In genomic region chr4:53854991-53855885, GRCh38 we compare ENCODE assay signal across 11 cellular contexts.
DNase-seq lines count a peak whose midpoint lies in the region; ATAC-seq and TF ChIP-seq lines count a peak whose summit lies in the region.
"Had no signal": no experiment of that assay in that cellular context is flagged by ENCODE, and none has a peak within 500 bp of the region (broad histone marks: within the 10 kb centered on the region; RNA-seq: fewer than 3 reads in every experiment).

No MANE protein-coding gene starts in this region.

- no peaks in the 10 kb centered on the region for H3K79me2 ChIP-seq in GM23248 (ENCODE audit: insufficient read depth)

- in situ Hi-C loops in GM23248 (cut with MboI), result no loop called here

- DNase-seq in GM23248 (peak; percentile 82), SIG-M5 treated with dmso at 0.1 percent for 504 hours (lab: John Stamatoyannopoulos, UW; ENCODE audit: unreplicated experiment) (peak; percentile 47), left colon (no peak)
- DNase-seq in stimulated activated naive B cell treated with anti-CD40 and anti-IgM and Interleukin-4, amounts not matched to agents 10 μg/mL and 1 μg/mL and 100 μg/mL, for 72 hours, result no peak
- DNase-seq: NCI-H1105 treated with DMSO at 0.1 percent for 48 hours; SHP77 treated with DMSO at 0.1 percent for 48 hours; stimulated activated CD4-positive, alpha-beta T cell treated with anti-CD3 and anti-CD28 coated beads, Interleukin-15, amount 100 ng/mL, for 24 hours had no signal

- H3K9me2 ChIP-seq in GM23248 (ENCODE audit: insufficient read depth), result no peaks in the 10 kb centered on the region

- peak overlapping the region; percentile 33 for H3K27ac Mint-ChIP-seq in stimulated activated naive B cell treated with anti-CD40 and anti-IgM and Interleukin-4, amounts not matched to agents 10 μg/mL and 1 μg/mL and 100 μg/mL, for 72 hours

- peaks cover 17 to 32% of the 10 kb centered on the region in 2 donors for H3K4me1 Mint-ChIP-seq in stimulated activated naive B cell treated with anti-CD40 and anti-IgM and Interleukin-4, amounts not matched to agents 10 μg/mL and 1 μg/mL and 100 μg/mL, for 72 hours

- no peaks in the 10 kb centered on the region for H3K27me3 ChIP-seq in GM23248 (replicated peaks; ENCODE audit: insufficient read depth)
- no peaks in the 10 kb centered on the region for H3K27me3 ChIP-seq in gastroesophageal sphincter

- H3K9ac ChIP-seq in GM23248, result peak overlapping the region; percentile 45

- no peaks in the 10 kb centered on the region for H4K20me1 ChIP-seq in GM23248 (ENCODE audit: insufficient read depth)

- H3K36me3 ChIP-seq in GM23248 (ENCODE audit: low read depth) (no peaks in the 10 kb centered on the region), gastroesophageal sphincter (no peaks in the 10 kb centered on the region)

- ATAC-seq in gastroesophageal sphincter (peak; percentile 80), HG03175 (IDR thresholded peaks at IDR 0.05; ENCODE audit: unreplicated experiment) (no peak), left colon (no peak), GM21447 (IDR thresholded peaks at IDR 0.05; ENCODE audit: unreplicated experiment) (no peak), GM21717 (IDR thresholded peaks at IDR 0.05; ENCODE audit: unreplicated experiment) (no peak)
- ATAC-seq in stimulated activated naive B cell treated with anti-CD40 and anti-IgM and Interleukin-4, amounts not matched to agents 10 μg/mL and 1 μg/mL and 100 μg/mL, for 72 hours (replicated peaks), result peak; percentile 93 to 94

- no peaks in the 10 kb centered on the region for H3K9me3 ChIP-seq in GM23248 (ENCODE audit: low read depth)
- H3K9me3 ChIP-seq in gastroesophageal sphincter, result peaks cover 0 to 7% (median 0%) of the 10 kb centered on the region in 3 donors

- H3K27ac ChIP-seq in GM23248, result peak overlapping the region; percentile 84
- peak overlapping the region in 3 of 4 donors; percentile 51 to 63 (median 52) for H3K27ac ChIP-seq in gastroesophageal sphincter

- H3K9me3 Mint-ChIP-seq in stimulated activated naive B cell treated with anti-CD40 and anti-IgM and Interleukin-4, amounts not matched to agents 10 μg/mL and 1 μg/mL and 100 μg/mL, for 72 hours, result no peaks in the 10 kb centered on the region

- H3K36me3 Mint-ChIP-seq in stimulated activated naive B cell treated with anti-CD40 and anti-IgM and Interleukin-4, amounts not matched to agents 10 μg/mL and 1 μg/mL and 100 μg/mL, for 72 hours, result no peaks in the 10 kb centered on the region

- no peak for TF ChIP-seq EP300 in gastroesophageal sphincter (IDR thresholded peaks at IDR 0.05)

- no peak for TF ChIP-seq POLR2A in gastroesophageal sphincter (IDR thresholded peaks at IDR 0.05)

- WGBS in GM23248 (ENCODE audit: low coverage in 1 of 2, low lambda C conversion rate in 2 of 2, missing lambda C conversion rate in 2 of 2), 2 experiments, result 11% methylated on average over 7 of the region's 7 CpGs
- 45 to 54% methylated on average over 7 of the region's 7 CpGs for WGBS in gastroesophageal sphincter (ENCODE audit: low coverage in 1 of 2), 2 donors

- no peak overlapping the region for H2AFZ ChIP-seq in GM23248

- H3K4me1 ChIP-seq in GM23248 (ENCODE audit: insufficient read depth) (peaks cover 28% of the 10 kb centered on the region), gastroesophageal sphincter (no peaks in the 10 kb centered on the region)

- H3K4me3 ChIP-seq in GM23248 (peak overlapping the region; percentile 19; the same call in 1 of the 2 replicates), gastroesophageal sphincter (no peak overlapping the region)

- intact Hi-C loops in left colon (cut with DNase I, micrococcal nuclease), result no loop called here

- peak overlapping the region; percentile 48 for H3K4me2 ChIP-seq in GM23248 (ENCODE audit: unreplicated experiment)

- peak overlapping the region in 1 of 2 donors; percentile 2 for H3K4me3 Mint-ChIP-seq in stimulated activated naive B cell treated with anti-CD40 and anti-IgM and Interleukin-4, amounts not matched to agents 10 μg/mL and 1 μg/mL and 100 μg/mL, for 72 hours

- no peak for TF ChIP-seq CTCF in gastroesophageal sphincter (IDR thresholded peaks at IDR 0.05)

- no peaks in the 10 kb centered on the region for H3K27me3 Mint-ChIP-seq in stimulated activated naive B cell treated with anti-CD40 and anti-IgM and Interleukin-4, amounts not matched to agents 10 μg/mL and 1 μg/mL and 100 μg/mL, for 72 hours

- H3F3A ChIP-seq in GM23248 (ENCODE audit: insufficient read depth), result peaks cover 39% of the 10 kb centered on the region

Comparison
In these comparisons a context has a peak if more than half of its experiments do, and no peak if none do; other contexts are left out.
1. DNase-seq: peak in GM23248 (single experiment) and SIG-M5 treated with dmso at 0.1 percent for 504 hours (single experiment); none in stimulated activated naive B cell treated with anti-CD40 and anti-IgM and Interleukin-4, amounts not matched to agents 10 μg/mL and 1 μg/mL and 100 μg/mL, for 72 hours (single experiment) and left colon (0 of 2).
2. ATAC-seq: peak in gastroesophageal sphincter (single experiment) and stimulated activated naive B cell treated with anti-CD40 and anti-IgM and Interleukin-4, amounts not matched to agents 10 μg/mL and 1 μg/mL and 100 μg/mL, for 72 hours (2 of 2); none in HG03175 (single experiment), left colon (single experiment), GM21447 (single experiment) and GM21717 (single experiment).